ENCODE assay signal across 1 cellular context in the genomic region with DNA sequence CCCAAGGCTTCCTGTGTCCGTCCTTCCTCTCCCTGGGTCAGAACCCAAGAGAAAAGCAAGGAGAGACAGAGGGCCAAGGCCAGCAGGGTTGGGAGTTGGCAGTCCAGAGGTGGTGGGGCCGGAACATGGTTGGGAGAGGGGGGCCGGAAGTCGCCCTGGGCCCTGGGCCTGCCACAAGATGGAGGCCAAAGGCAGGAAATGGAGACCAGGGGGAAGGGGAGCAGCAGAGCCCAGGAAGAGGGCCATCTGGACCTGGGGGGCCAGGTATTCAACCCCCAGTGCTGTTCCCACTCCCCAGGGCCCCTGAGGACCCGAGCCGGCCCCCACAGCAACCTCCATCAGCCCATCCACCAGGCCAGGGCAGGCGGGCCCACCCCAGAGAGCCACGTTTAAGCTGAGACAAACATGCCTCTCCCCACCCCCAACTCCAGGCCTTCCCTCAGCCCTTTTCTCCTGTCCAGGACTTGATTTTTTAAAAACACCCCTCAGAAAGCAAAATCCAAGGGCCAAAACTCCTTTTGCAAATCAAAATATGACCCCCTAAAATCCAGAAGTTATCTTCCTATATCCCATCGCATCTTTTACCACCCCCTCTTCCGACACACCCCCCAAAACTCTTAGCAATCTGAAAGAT.
TF ChIP-seq lines count a peak whose summit lies in the region.

No MANE protein-coding gene starts in this region.

TF ChIP-seq in GM23338, 12 proteins besides CTCF, POLR2A, EP300 and RAD21 (continued from another document):
- TF ChIP-seq STAT1 (IDR thresholded peaks at IDR 0.05; ENCODE audit: unreplicated experiment) (no peak), ZNF114 (CRISPR knock-in tag; IDR thresholded peaks at IDR 0.05) (no peak)
- TF ChIP-seq, protein P1, sequence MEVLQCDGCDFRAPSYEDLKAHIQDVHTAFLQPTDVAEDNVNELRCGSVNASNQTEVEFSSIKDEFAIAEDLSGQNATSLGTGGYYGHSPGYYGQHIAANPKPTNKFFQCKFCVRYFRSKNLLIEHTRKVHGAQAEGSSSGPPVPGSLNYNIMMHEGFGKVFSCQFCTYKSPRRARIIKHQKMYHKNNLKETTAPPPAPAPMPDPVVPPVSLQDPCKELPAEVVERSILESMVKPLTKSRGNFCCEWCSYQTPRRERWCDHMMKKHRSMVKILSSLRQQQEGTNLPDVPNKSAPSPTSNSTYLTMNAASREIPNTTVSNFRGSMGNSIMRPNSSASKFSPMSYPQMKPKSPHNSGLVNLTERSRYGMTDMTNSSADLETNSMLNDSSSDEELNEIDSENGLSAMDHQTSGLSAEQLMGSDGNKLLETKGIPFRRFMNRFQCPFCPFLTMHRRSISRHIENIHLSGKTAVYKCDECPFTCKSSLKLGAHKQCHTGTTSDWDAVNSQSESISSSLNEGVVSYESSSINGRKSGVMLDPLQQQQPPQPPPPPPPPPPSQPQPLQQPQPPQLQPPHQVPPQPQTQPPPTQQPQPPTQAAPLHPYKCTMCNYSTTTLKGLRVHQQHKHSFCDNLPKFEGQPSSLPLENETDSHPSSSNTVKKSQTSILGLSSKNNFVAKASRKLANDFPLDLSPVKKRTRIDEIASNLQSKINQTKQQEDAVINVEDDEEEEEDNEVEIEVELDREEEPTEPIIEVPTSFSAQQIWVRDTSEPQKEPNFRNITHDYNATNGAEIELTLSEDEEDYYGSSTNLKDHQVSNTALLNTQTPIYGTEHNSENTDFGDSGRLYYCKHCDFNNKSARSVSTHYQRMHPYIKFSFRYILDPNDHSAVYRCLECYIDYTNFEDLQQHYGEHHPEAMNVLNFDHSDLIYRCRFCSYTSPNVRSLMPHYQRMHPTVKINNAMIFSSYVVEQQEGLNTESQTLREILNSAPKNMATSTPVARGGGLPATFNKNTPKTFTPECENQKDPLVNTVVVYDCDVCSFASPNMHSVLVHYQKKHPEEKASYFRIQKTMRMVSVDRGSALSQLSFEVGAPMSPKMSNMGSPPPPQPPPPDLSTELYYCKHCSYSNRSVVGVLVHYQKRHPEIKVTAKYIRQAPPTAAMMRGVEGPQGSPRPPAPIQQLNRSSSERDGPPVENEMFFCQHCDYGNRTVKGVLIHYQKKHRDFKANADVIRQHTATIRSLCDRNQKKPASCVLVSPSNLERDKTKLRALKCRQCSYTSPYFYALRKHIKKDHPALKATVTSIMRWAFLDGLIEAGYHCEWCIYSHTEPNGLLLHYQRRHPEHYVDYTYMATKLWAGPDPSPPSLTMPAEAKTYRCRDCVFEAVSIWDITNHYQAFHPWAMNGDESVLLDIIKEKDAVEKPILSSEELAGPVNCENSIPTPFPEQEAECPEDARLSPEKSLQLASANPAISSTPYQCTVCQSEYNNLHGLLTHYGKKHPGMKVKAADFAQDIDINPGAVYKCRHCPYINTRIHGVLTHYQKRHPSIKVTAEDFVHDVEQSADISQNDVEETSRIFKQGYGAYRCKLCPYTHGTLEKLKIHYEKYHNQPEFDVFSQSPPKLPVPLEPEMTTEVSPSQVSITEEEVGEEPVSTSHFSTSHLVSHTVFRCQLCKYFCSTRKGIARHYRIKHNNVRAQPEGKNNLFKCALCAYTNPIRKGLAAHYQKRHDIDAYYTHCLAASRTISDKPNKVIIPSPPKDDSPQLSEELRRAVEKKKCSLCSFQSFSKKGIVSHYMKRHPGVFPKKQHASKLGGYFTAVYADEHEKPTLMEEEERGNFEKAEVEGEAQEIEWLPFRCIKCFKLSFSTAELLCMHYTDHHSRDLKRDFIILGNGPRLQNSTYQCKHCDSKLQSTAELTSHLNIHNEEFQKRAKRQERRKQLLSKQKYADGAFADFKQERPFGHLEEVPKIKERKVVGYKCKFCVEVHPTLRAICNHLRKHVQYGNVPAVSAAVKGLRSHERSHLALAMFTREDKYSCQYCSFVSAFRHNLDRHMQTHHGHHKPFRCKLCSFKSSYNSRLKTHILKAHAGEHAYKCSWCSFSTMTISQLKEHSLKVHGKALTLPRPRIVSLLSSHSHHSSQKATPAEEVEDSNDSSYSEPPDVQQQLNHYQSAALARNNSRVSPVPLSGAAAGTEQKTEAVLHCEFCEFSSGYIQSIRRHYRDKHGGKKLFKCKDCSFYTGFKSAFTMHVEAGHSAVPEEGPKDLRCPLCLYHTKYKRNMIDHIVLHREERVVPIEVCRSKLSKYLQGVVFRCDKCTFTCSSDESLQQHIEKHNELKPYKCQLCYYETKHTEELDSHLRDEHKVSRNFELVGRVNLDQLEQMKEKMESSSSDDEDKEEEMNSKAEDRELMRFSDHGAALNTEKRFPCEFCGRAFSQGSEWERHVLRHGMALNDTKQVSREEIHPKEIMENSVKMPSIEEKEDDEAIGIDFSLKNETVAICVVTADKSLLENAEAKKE (CRISPR knock-in tag; IDR thresholded peaks at IDR 0.05): no peak
- TF ChIP-seq, protein P2, sequence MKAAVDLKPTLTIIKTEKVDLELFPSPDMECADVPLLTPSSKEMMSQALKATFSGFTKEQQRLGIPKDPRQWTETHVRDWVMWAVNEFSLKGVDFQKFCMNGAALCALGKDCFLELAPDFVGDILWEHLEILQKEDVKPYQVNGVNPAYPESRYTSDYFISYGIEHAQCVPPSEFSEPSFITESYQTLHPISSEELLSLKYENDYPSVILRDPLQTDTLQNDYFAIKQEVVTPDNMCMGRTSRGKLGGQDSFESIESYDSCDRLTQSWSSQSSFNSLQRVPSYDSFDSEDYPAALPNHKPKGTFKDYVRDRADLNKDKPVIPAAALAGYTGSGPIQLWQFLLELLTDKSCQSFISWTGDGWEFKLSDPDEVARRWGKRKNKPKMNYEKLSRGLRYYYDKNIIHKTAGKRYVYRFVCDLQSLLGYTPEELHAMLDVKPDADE (IDR thresholded peaks at IDR 0.05): no peak
